In the genomic region with DNA sequence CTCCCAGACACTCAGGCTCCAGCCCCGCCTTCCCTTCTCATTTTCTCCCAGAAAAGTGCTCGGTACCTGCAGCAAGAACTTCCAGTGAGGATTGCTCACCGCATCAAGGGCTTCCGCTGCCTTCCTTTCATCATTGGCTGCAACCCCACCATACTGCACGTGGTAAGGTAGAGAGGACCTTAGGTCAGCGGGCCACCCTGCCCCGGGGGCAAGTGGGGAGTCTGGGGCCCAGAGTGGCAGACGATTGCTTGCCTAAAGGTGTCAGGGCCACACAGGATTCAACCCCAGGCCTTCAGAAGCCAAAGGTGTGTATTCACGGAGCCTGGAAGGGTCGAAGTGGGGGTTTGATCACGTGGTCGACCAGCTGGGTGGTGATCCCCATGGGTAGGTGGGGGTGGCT, we compare ENCODE assay signal across 11 cellular contexts. TPM values are rescaled to one million over a fixed set of nuclear protein-coding genes. Genes with fewer than 3 reads are reported as not detected.
DNase-seq lines count a peak whose midpoint lies in the region; ATAC-seq and TF ChIP-seq lines count a peak whose summit lies in the region.
"Had no signal": no experiment of that assay in that cellular context is flagged by ENCODE, and none has a peak within 500 bp of the region (broad histone marks: within the 10 kb centered on the region; RNA-seq: fewer than 3 reads in every experiment).

No MANE protein-coding gene starts in this region.

- peaks cover 8 to 32% (median 11%) of the 10 kb centered on the region in 4 donors for H3K4me1 Mint-ChIP-seq in CD4-positive, CD25-positive, alpha-beta regulatory T cell
- H3K4me1 Mint-ChIP-seq in IgD-negative memory B cell (peaks cover 15 to 16% (median 15%) of the 10 kb centered on the region in 3 donors), chondrocyte (ENCODE audit: low read depth) (peaks cover 21% of the 10 kb centered on the region)

- no CpG with 5 or more reads among the region's 12 CpGs for WGBS in neuronal stem cell (ENCODE audit: extremely low coverage in 2 of 2, insufficient read length in 2 of 2, insufficient replicate concordance in 1 of 2), 2 donors
- WGBS in esophagus muscularis mucosa = 86% methylated on average over 8 of the region's 12 CpGs

- H3K79me1 ChIP-seq in neuronal stem cell (ENCODE audit: low read depth, low read length) = peaks cover 8% of the 10 kb centered on the region

- H3K4me3 ChIP-seq in CD4-positive, CD25-positive, alpha-beta regulatory T cell (ENCODE audit: low read depth, low read length) = no peak overlapping the region
- H3K4me3 ChIP-seq in neuronal stem cell (ENCODE audit: low read length in 2 of 2) (peak overlapping the region; percentile 68 to 83), esophagus muscularis mucosa (peak overlapping the region in 1 of 4 donors; percentile 90)

- H3K23ac ChIP-seq in neuronal stem cell (ENCODE audit: low read depth, low read length, poor library complexity) = peak overlapping the region; percentile 80

- H3K27me3 ChIP-seq in CD4-positive, CD25-positive, alpha-beta regulatory T cell (ENCODE audit: control insufficient read depth, insufficient read depth, low read length) = no peaks in the 10 kb centered on the region
- no peaks in the 10 kb centered on the region for H3K27me3 ChIP-seq in neuronal stem cell (ENCODE audit: control insufficient read depth in 3 of 3, insufficient read depth in 3 of 3, low read depth in 1 of 3, low read length in 3 of 3)
- no peaks in the 10 kb centered on the region for H3K27me3 ChIP-seq in esophagus muscularis mucosa
- H3K27me3 ChIP-seq: body of pancreas had no signal

- H2BK5ac ChIP-seq in neuronal stem cell (ENCODE audit: low read length) = peak overlapping the region; percentile 39

- H3K4me1 ChIP-seq in CD4-positive, CD25-positive, alpha-beta regulatory T cell (ENCODE audit: control insufficient read depth, insufficient read depth, low read length, poor library complexity, severe bottlenecking) = peaks cover 18% of the 10 kb centered on the region
- H3K4me1 ChIP-seq in neuronal stem cell (ENCODE audit: control insufficient read depth in 2 of 2, insufficient read depth in 1 of 2, low read depth in 1 of 2, low read length in 2 of 2) (peaks cover 0 to 7% of the 10 kb centered on the region in 2 donors), esophagus muscularis mucosa (peaks cover 29 to 44% (median 40%) of the 10 kb centered on the region in 4 donors)

- TF ChIP-seq EP300 in esophagus muscularis mucosa (IDR thresholded peaks at IDR 0.05) = no peak

- H4K8ac ChIP-seq in neuronal stem cell (ENCODE audit: low read depth, low read length) = no peak overlapping the region

- H2BK120ac ChIP-seq in neuronal stem cell (ENCODE audit: low read depth, low read length) = no peak overlapping the region

- peaks cover 5% of the 10 kb centered on the region for H3K36me3 Mint-ChIP-seq in CD4-positive, CD25-positive, alpha-beta regulatory T cell
- H3K36me3 Mint-ChIP-seq in IgD-negative memory B cell = no peaks in the 10 kb centered on the region
- peaks cover 14% of the 10 kb centered on the region for H3K36me3 Mint-ChIP-seq in chondrocyte (ENCODE audit: low read depth)

- DNase-seq in CD4-positive, CD25-positive, alpha-beta regulatory T cell = no peak
- DNase-seq in chondrocyte (ENCODE audit: low spot score) = no peak
- no peak for DNase-seq in neuronal stem cell (ENCODE audit: low spot score)
- DNase-seq in esophagus muscularis mucosa (ENCODE audit: extremely low spot score) = no peak
- no peak for DNase-seq in NCI-H524 (lab: John Stamatoyannopoulos, UW)
- DNase-seq: body of pancreas, left colon had no signal

- H2BK15ac ChIP-seq in neuronal stem cell (ENCODE audit: low read length) = no peak overlapping the region

- ATAC-seq in CD4-positive, CD25-positive, alpha-beta regulatory T cell (ENCODE audit: low read depth in 2 of 2) = no peak
- no peak for ATAC-seq in GM18520 (IDR thresholded peaks at IDR 0.05; ENCODE audit: unreplicated experiment)
- ATAC-seq in HG02840 (IDR thresholded peaks at IDR 0.05; ENCODE audit: low FRiP score, unreplicated experiment) = no peak
- ATAC-seq: body of pancreas, K562 had no signal

- H3K36me3 ChIP-seq in CD4-positive, CD25-positive, alpha-beta regulatory T cell (ENCODE audit: control insufficient read depth, insufficient read depth, low read length) = peaks cover 9% of the 10 kb centered on the region
- H3K36me3 ChIP-seq in neuronal stem cell (replicated peaks in 1 of 2; ENCODE audit: control insufficient read depth in 2 of 2, insufficient read depth in 2 of 2, low read length in 2 of 2) = peaks cover 31 to 43% of the 10 kb centered on the region in 2 donors
- H3K36me3 ChIP-seq in esophagus muscularis mucosa = peaks cover 25 to 43% (median 40%) of the 10 kb centered on the region in 4 donors

- peak overlapping the region; percentile 86 to 90 (median 87) for H3K4me3 Mint-ChIP-seq in CD4-positive, CD25-positive, alpha-beta regulatory T cell
- H3K4me3 Mint-ChIP-seq in IgD-negative memory B cell = peak overlapping the region; percentile 74 to 90 (median 87)
- H3K4me3 Mint-ChIP-seq in chondrocyte (ENCODE audit: unreplicated experiment) = peak overlapping the region; percentile 67

- H3K27ac Mint-ChIP-seq in CD4-positive, CD25-positive, alpha-beta regulatory T cell = peak overlapping the region in 2 of 3 donors; percentile 68 to 75
- H3K27ac Mint-ChIP-seq in IgD-negative memory B cell = no peak overlapping the region
- no peak overlapping the region for H3K27ac Mint-ChIP-seq in chondrocyte (ENCODE audit: unreplicated experiment)

- no peak overlapping the region for H3K18ac ChIP-seq in neuronal stem cell (ENCODE audit: low read length)

- TF ChIP-seq CTCF in chondrocyte (IDR thresholded peaks at IDR 0.05) (no peak), esophagus muscularis mucosa (IDR thresholded peaks at IDR 0.05) (no peak)

- TF ChIP-seq POLR2A in esophagus muscularis mucosa (IDR thresholded peaks at IDR 0.05; ENCODE audit: low read depth) = no peak

- H4K91ac ChIP-seq in neuronal stem cell (ENCODE audit: low read depth, low read length, poor library complexity) = no peak overlapping the region

- H3K4me2 ChIP-seq in neuronal stem cell (ENCODE audit: insufficient read depth, low read length, poor library complexity, severe bottlenecking) = no peak overlapping the region

- no peak overlapping the region for H3K9ac ChIP-seq in neuronal stem cell (ENCODE audit: low read depth, low read length, poor library complexity)

- H3K14ac ChIP-seq in neuronal stem cell (ENCODE audit: low read length) = no peak overlapping the region

- H3K27ac ChIP-seq in CD4-positive, CD25-positive, alpha-beta regulatory T cell (ENCODE audit: insufficient read depth, low read length, poor library complexity, severe bottlenecking) = no peak overlapping the region
- H3K27ac ChIP-seq in neuronal stem cell (replicated peaks; ENCODE audit: low read length) (no peak overlapping the region), esophagus muscularis mucosa (replicated peaks in 1 of 4) (peak overlapping the region in 2 of 4 donors; percentile 88 to 90)

- no peaks in the 10 kb centered on the region for H3K9me3 ChIP-seq in CD4-positive, CD25-positive, alpha-beta regulatory T cell (ENCODE audit: control insufficient read depth in 2 of 2, low read length in 2 of 2)
- peaks cover 0 to 1% of the 10 kb centered on the region in 2 donors for H3K9me3 ChIP-seq in neuronal stem cell (replicated peaks in 1 of 2; ENCODE audit: control insufficient read depth in 2 of 2, insufficient read depth in 1 of 2, low read depth in 1 of 2, low read length in 2 of 2)
- H3K9me3 ChIP-seq in esophagus muscularis mucosa = no peaks in the 10 kb centered on the region
- H3K9me3 ChIP-seq: body of pancreas had no signal

- no peak overlapping the region for H3K4ac ChIP-seq in neuronal stem cell (ENCODE audit: low read length)

- no peaks in the 10 kb centered on the region for H3K27me3 Mint-ChIP-seq in CD4-positive, CD25-positive, alpha-beta regulatory T cell
- no peaks in the 10 kb centered on the region for H3K27me3 Mint-ChIP-seq in IgD-negative memory B cell
- no peaks in the 10 kb centered on the region for H3K27me3 Mint-ChIP-seq in chondrocyte (ENCODE audit: low read depth)

- intact Hi-C loops in esophagus muscularis mucosa (cut with DNase I) = loop anchor here (5.0 kb wide), 1 partner anchor 33 kb away; no protein-coding TSS in a partner anchor

- H3K9me3 Mint-ChIP-seq in CD4-positive, CD25-positive, alpha-beta regulatory T cell = peaks cover 0 to 1% (median 0%) of the 10 kb centered on the region in 7 donors
- H3K9me3 Mint-ChIP-seq in IgD-negative memory B cell (no peaks in the 10 kb centered on the region), chondrocyte (ENCODE audit: low read depth) (no peaks in the 10 kb centered on the region)

- H2BK12ac ChIP-seq in neuronal stem cell (ENCODE audit: low read length) = no peak overlapping the region

- no peak overlapping the region for H2AK5ac ChIP-seq in neuronal stem cell (ENCODE audit: low read depth, low read length)

- no peak overlapping the region for H2AFZ ChIP-seq in neuronal stem cell (ENCODE audit: low read length)

RNA-seq across cellular contexts. Expression of gene BCKDK, which starts 1.4 kb away (rescaled TPM):
- total RNA-seq in CD4-positive, CD25-positive, alpha-beta regulatory T cell = 8.2 TPM
- polyA plus RNA-seq in CD4-positive, CD25-positive, alpha-beta regulatory T cell = 10 to 100 TPM; 19.5 to 24.7 (median 23.5) TPM
- 38.2 TPM for polyA plus RNA-seq in IgD-negative memory B cell
- total RNA-seq in chondrocyte (36.3 to 44.5 TPM (median 41.9 TPM) in 3 replicates), esophagus muscularis mucosa (10 to 100 TPM; 34.1 to 73.7 (median 51.4) TPM)
- 33.0 TPM for polyA plus RNA-seq in neuronal stem cell (2013, experiment 1 of 2)
- 30.7 TPM for polyA plus RNA-seq in neuronal stem cell (2013, experiment 2 of 2)

RNA-seq across cellular contexts. Expression of gene KAT8, which starts 7.8 kb away (rescaled TPM):
- total RNA-seq in CD4-positive, CD25-positive, alpha-beta regulatory T cell = 103 TPM
- polyA plus RNA-seq in CD4-positive, CD25-positive, alpha-beta regulatory T cell = 10 to 100 TPM; 31.8 to 49.2 (median 44.4) TPM
- polyA plus RNA-seq in IgD-negative memory B cell = 69.5 TPM
- total RNA-seq in chondrocyte = 28.3 to 43.2 TPM (median 34.7 TPM) in 3 replicates
- 52.1 TPM for polyA plus RNA-seq in neuronal stem cell (2013, experiment 1 of 2)
- polyA plus RNA-seq in neuronal stem cell (2013, experiment 2 of 2) = 52.7 TPM
- total RNA-seq in esophagus muscularis mucosa = 10 to 100 TPM; 61.0 to 83.4 (median 72.6) TPM

RNA-seq across cellular contexts. Expression of gene VKORC1, which starts 15.0 kb away (rescaled TPM):
- 38.1 TPM for total RNA-seq in CD4-positive, CD25-positive, alpha-beta regulatory T cell
- 100 to 1,000 TPM in 3 of 4 donors, 10 to 100 TPM in 1; 97.8 to 113 (median 105) TPM for polyA plus RNA-seq in CD4-positive, CD25-positive, alpha-beta regulatory T cell
- polyA plus RNA-seq in IgD-negative memory B cell = 90.7 TPM
- total RNA-seq in chondrocyte (167 to 199 TPM (median 193 TPM) in 3 replicates), esophagus muscularis mucosa (100 to 1,000 TPM in 2 of 4 donors, 10 to 100 TPM in 2; 81.4 to 122 (median 108) TPM)
- 92.1 TPM for polyA plus RNA-seq in neuronal stem cell (2013, experiment 1 of 2)
- 93.7 TPM for polyA plus RNA-seq in neuronal stem cell (2013, experiment 2 of 2)

RNA-seq across cellular contexts. Expression of gene PRSS53, which starts 20.9 kb away (rescaled TPM):
- 8.2 TPM for total RNA-seq in CD4-positive, CD25-positive, alpha-beta regulatory T cell
- 1 to 10 TPM in 1 of 4 donors, under 1 TPM in 3; 0.41 to 1.7 (median 0.59) TPM for polyA plus RNA-seq in CD4-positive, CD25-positive, alpha-beta regulatory T cell
- polyA plus RNA-seq in IgD-negative memory B cell = 0.83 TPM
- total RNA-seq in chondrocyte = 3.3 to 7.0 TPM (median 5.9 TPM) in 3 replicates
- polyA plus RNA-seq in neuronal stem cell (2013, experiment 1 of 2) = 1.6 TPM
- 1.9 TPM for polyA plus RNA-seq in neuronal stem cell (2013, experiment 2 of 2)
- 1 to 10 TPM in 3 of 4 donors, under 1 TPM in 1; 0.83 to 2.3 (median 1.2) TPM for total RNA-seq in esophagus muscularis mucosa

RNA-seq across cellular contexts. Expression of gene PRSS8, which starts 25.9 kb away (rescaled TPM):
- not detected for total RNA-seq in CD4-positive, CD25-positive, alpha-beta regulatory T cell
- not detected for polyA plus RNA-seq in CD4-positive, CD25-positive, alpha-beta regulatory T cell
- not detected for polyA plus RNA-seq in IgD-negative memory B cell
- total RNA-seq in chondrocyte (not detected in 3 replicates), esophagus muscularis mucosa (under 1 TPM in 1 of 4 donors, not detected in 3; 0.34 TPM)
- polyA plus RNA-seq in neuronal stem cell (2013, experiment 1 of 2) = 4.4 TPM
- polyA plus RNA-seq in neuronal stem cell (2013, experiment 2 of 2) = 4.4 TPM

Comparison
In these comparisons a context has a peak if more than half of its experiments do, and no peak if none do; other contexts are left out.
1. H3K27ac Mint-ChIP-seq: peak in CD4-positive, CD25-positive, alpha-beta regulatory T cell (2 of 3); none in IgD-negative memory B cell (0 of 3) and chondrocyte (single experiment).
2. Peak in every context shown above with its lines, with median percentiles within 50 percentile points of each other: H3K4me3 Mint-ChIP-seq.